In the genomic region with DNA sequence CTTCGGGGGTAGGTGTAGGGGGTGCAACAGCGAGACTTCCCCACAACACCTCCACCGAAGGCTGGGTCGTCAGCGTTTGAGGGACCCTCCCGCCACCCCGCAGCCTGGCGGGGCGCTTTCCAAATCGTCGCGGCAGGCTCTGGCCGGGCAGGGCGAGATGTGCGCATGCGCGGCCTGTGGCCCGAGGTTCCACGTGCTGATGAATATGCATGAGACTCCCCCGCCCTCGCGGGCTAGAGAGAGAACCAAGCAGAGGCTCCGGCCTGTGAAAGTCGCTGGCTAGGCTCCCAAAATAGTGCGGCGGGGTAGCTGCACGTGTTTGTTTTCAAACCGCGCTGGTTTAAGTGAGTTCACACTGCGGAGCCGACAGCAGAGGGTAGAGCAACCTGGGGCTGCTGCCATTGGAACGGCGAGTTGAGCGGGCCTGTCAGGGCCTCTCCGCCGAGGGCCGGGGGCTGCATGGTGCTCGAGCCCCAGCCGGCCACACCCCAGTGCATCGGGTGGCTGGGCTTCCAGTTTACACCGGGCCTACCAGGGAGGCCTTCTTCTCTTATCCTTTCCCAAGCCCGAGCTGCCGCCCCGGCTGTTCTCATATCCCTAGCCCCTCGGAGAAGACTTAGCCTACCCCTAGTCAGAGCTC, we compare ENCODE assay signal across 1 cellular context.
TF ChIP-seq lines count a peak whose summit lies in the region.

No MANE protein-coding gene starts in this region.

TF ChIP-seq in GM23338, 12 proteins besides CTCF, POLR2A, EP300 and RAD21 (continued from another document):
- TF ChIP-seq ZNF462 (CRISPR knock-in tag; IDR thresholded peaks at IDR 0.05) (no peak), STAT1 (IDR thresholded peaks at IDR 0.05; ENCODE audit: unreplicated experiment) (no peak), EZH2phosphoT487 (IDR thresholded peaks at IDR 0.05; ENCODE audit: unreplicated experiment) (no peak)
